ENCODE assay signal across 8 cellular contexts in the genomic region with DNA sequence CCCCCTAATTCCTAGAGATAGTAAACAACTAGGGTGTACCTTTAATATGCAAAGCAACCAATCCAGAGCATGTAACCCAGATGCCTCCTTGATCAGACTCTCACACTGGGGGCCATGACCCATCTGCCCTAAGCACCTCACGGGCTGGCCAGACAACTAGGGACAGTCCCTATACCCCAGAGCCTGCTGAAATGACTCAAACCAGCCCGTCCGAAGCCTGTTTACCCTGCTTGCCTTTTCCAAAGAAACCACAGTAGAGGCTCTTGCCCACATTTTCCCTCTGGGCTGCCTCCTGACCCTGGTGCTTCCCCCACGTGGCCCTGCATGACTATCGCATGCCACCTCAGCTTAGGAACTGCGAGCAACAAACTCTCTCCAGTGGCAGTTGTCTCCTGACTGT. TPM values are rescaled to one million over a fixed set of nuclear protein-coding genes. Genes with fewer than 3 reads are reported as not detected.
DNase-seq lines count a peak whose midpoint lies in the region; ATAC-seq lines count a peak whose summit lies in the region.

No MANE protein-coding gene starts in this region.

- peak; percentile 81 for ATAC-seq in GM18498 (IDR thresholded peaks at IDR 0.05; ENCODE audit: unreplicated experiment)
- ATAC-seq in GM21529 (IDR thresholded peaks at IDR 0.05; ENCODE audit: unreplicated experiment) = peak; percentile 94
- ATAC-seq in left lobe of liver = no peak

- H3K9me3 ChIP-seq in iPS-15b (ENCODE audit: control insufficient read depth, insufficient read depth, low read length) = no peaks in the 10 kb centered on the region

- H3K4me3 ChIP-seq in iPS-15b (ENCODE audit: low read depth, low read length) = no peak overlapping the region

- peaks cover 2% of the 10 kb centered on the region for H3K4me1 ChIP-seq in iPS-15b (ENCODE audit: control insufficient read depth, insufficient read depth, low read length)

- H3K9ac ChIP-seq in iPS-15b (ENCODE audit: low read depth, low read length) = peak overlapping the region; percentile 47

- no peaks in the 10 kb centered on the region for H3K27me3 ChIP-seq in iPS-15b (ENCODE audit: control insufficient read depth, insufficient read depth, low read length)

- H3K36me3 ChIP-seq in iPS-15b (ENCODE audit: control insufficient read depth, insufficient read depth, low read length) = no peaks in the 10 kb centered on the region

- DNase-seq in HK-2 (ENCODE audit: unreplicated experiment) = peak; percentile 72
- DNase-seq in GDM1 (lab: John Stamatoyannopoulos, UW) = no peak
- DNase-seq in left lobe of liver (ENCODE audit: low spot score) = no peak
- no peak for DNase-seq in SHP77 treated with DMSO at 0.1 percent for 48 hours (lab: John Stamatoyannopoulos, UW)
- DNase-seq in NCI-H2029 (lab: John Stamatoyannopoulos, UW) = no peak

RNA-seq across cellular contexts. Expression of a gene that starts 46.2 kb away (rescaled TPM):
- 1.3 TPM for total RNA-seq in left lobe of liver
